In the genomic region with DNA sequence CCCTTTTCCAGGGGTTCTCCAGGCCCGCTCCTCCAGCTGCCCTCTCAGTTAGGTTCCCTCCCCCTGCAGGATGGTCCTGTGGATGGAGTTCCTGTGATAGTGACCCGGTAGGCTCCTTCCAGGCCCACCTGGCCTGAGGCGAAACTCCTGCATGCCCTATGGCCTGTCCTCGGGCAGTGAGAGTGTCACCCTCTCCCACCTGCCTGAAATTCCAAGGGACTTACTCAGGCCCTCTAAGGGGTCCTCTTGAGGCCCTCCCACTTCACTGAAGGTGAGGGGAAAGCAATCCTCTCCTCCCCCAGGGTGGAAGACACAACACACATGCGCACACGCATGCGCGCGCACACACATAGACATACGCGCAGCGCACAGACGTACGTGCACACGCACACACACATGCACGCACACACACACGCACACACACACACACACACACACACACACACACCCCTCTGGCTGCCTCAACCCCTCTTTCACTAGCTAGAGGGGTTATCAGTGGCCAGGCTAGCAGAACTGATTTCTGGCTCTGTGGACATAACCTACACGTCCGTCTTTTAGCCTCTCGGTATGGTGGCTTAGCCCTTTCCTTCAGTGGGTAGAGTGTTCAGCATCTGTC, we compare ENCODE assay signal across 19 cellular contexts.
"Had no signal": no experiment of that assay in that cellular context is flagged by ENCODE, and none has a peak within 500 bp of the region (broad histone marks: within the 10 kb centered on the region; RNA-seq: fewer than 3 reads in every experiment).

No MANE protein-coding gene starts in this region.

- H3K36me3 ChIP-seq: esophagus squamous epithelium, ovary, uterus had no signal

- H3K4me3 Mint-ChIP-seq: activated naive CD4-positive, alpha-beta T cell treated with anti-CD3 and anti-CD28 coated beads for 36 hours; activated naive CD8-positive, alpha-beta T cell treated with anti-CD3 and anti-CD28 coated beads, Interleukin-2, amount 50 U/mL, for 24 hours; stimulated activated memory B cell treated with anti-CD40 and anti-IgM and Interleukin-4, amounts not matched to agents 10 μg/mL and 1 μg/mL and 100 μg/mL, for 72 hours; T-cell had no signal

- ATAC-seq: activated naive CD8-positive, alpha-beta T cell treated with anti-CD3 and anti-CD28 coated beads, Interleukin-2, amount 50 U/mL, for 24 hours; left ventricle myocardium superior; stimulated activated memory B cell treated with anti-CD40 and anti-IgM and Interleukin-4, amounts not matched to agents 10 μg/mL and 1 μg/mL and 100 μg/mL, for 72 hours; T-cell had no signal

- H3K9me3 Mint-ChIP-seq: activated naive CD4-positive, alpha-beta T cell treated with anti-CD3 and anti-CD28 coated beads for 36 hours; activated naive CD8-positive, alpha-beta T cell treated with anti-CD3 and anti-CD28 coated beads, Interleukin-2, amount 50 U/mL, for 24 hours; activated T-helper 2 cell treated with anti-CD3 and anti-CD28 coated beads, Interferon-gamma antibody, Interleukin-2, Interleukin-4, amounts not matched to agents 10 μg/mL and 5 μg/mL and 100 μg/mL, durations not matched to agents 14 hours and 24 hours and 36 hours; stimulated activated memory B cell treated with anti-CD40 and anti-IgM and Interleukin-4, amounts not matched to agents 10 μg/mL and 1 μg/mL and 100 μg/mL, for 72 hours; T-cell had no signal

- H3K27ac Mint-ChIP-seq: activated naive CD4-positive, alpha-beta T cell treated with anti-CD3 and anti-CD28 coated beads for 36 hours; activated naive CD8-positive, alpha-beta T cell treated with anti-CD3 and anti-CD28 coated beads, Interleukin-2, amount 50 U/mL, for 24 hours; activated T-helper 2 cell treated with anti-CD3 and anti-CD28 coated beads, Interferon-gamma antibody, Interleukin-2, Interleukin-4, amounts not matched to agents 10 μg/mL and 5 μg/mL and 100 μg/mL, durations not matched to agents 14 hours and 24 hours and 36 hours; stimulated activated memory B cell treated with anti-CD40 and anti-IgM and Interleukin-4, amounts not matched to agents 10 μg/mL and 1 μg/mL and 100 μg/mL, for 72 hours; T-cell had no signal

- H3K9me3 ChIP-seq: esophagus squamous epithelium, ovary, uterus had no signal

- FAIRE-seq: bronchial epithelial cell, endothelial cell of umbilical vein, kidney had no signal

- H3K4me1 ChIP-seq: uterus had no signal

- H3K27me3 Mint-ChIP-seq: activated naive CD8-positive, alpha-beta T cell treated with anti-CD3 and anti-CD28 coated beads, Interleukin-2, amount 50 U/mL, for 24 hours; stimulated activated memory B cell treated with anti-CD40 and anti-IgM and Interleukin-4, amounts not matched to agents 10 μg/mL and 1 μg/mL and 100 μg/mL, for 72 hours had no signal

- H3K4me1 Mint-ChIP-seq: activated naive CD8-positive, alpha-beta T cell treated with anti-CD3 and anti-CD28 coated beads, Interleukin-2, amount 50 U/mL, for 24 hours; T-cell had no signal

- H3K27me3 ChIP-seq: esophagus squamous epithelium, ovary, uterus had no signal

- H3K27ac ChIP-seq: esophagus squamous epithelium, ovary had no signal

- H3K36me3 Mint-ChIP-seq: stimulated activated memory B cell treated with anti-CD40 and anti-IgM and Interleukin-4, amounts not matched to agents 10 μg/mL and 1 μg/mL and 100 μg/mL, for 72 hours; T-cell had no signal

- DNase-seq: activated CD4-positive, alpha-beta T cell treated with anti-CD3 and anti-CD28 coated beads, Interleukin-2, amount 50 U/mL, for 4 hours; activated CD4-positive, CD25-positive, alpha-beta regulatory T cell treated with anti-CD3 and anti-CD28 coated beads, Interleukin-2, amount 50 U/mL, for 72 hours; activated naive CD4-positive, alpha-beta T cell treated with anti-CD3 and anti-CD28 coated beads for 36 hours; activated naive CD8-positive, alpha-beta T cell treated with anti-CD3 and anti-CD28 coated beads, Interleukin-2, amount 50 U/mL, for 24 hours; activated T-cell treated with anti-CD3 and anti-CD28 coated beads, Interleukin-2, amount 50 U/mL, for 1 hour; aorta; esophagus squamous epithelium; hypothalamus; kidney; left ventricle myocardium superior; ovary; stimulated activated CD4-positive, alpha-beta T cell treated with anti-CD3 and anti-CD28 coated beads, Interleukin-2, amount 100 ng/mL, for 48 hours; T-cell; T-helper 9 cell; uterus had no signal

- H3K4me3 ChIP-seq: esophagus squamous epithelium, ovary, uterus had no signal
